ENCODE assay signal across 22 cellular contexts in genomic region chr5:163259495-163259894, GRCh38.
A peak's percentile ranks its signal among the peaks of the same experiment; 100 is the strongest.
DNase-seq lines count a peak whose midpoint lies in the region; ATAC-seq and TF ChIP-seq lines count a peak whose summit lies in the region.
"Had no signal": no experiment of that assay in that cellular context is flagged by ENCODE, and none has a peak within 500 bp of the region (broad histone marks: within the 10 kb centered on the region; RNA-seq: fewer than 3 reads in every experiment).

No MANE protein-coding gene starts in this region.

- no peak overlapping the region for H3K4me3 Mint-ChIP-seq in GM23338
- no peak overlapping the region for H3K4me3 Mint-ChIP-seq in WTC11
- H3K4me3 Mint-ChIP-seq: CD14-positive monocyte; CD4-positive, alpha-beta memory T cell; CD4-positive, CD25-positive, alpha-beta regulatory T cell; CD8-positive, alpha-beta memory T cell had no signal

- TF ChIP-seq CTCF in GM23338 (conservative IDR thresholded peaks at IDR 0.05; ENCODE audit: low read depth in 2 of 2) (peak in 1 of 2 experiments; percentile 15; a peak in 1 of 4 replicates), WTC11 (IDR thresholded peaks at IDR 0.05) (no peak)

- POLR2A ChIA-PET in WTC11 (lab: Charles Lee) = no interaction called here

- H2AFZ ChIP-seq in GM23338 = no peak overlapping the region

- H3K27me3 ChIP-seq in GM23338 (ENCODE audit: insufficient read depth) = no peaks in the 10 kb centered on the region
- H3K27me3 ChIP-seq: BE2C, BLaER1 had no signal

- H4K20me1 ChIP-seq in GM23338 (replicated peaks; ENCODE audit: insufficient read depth) = no peaks in the 10 kb centered on the region
- H4K20me1 ChIP-seq: BLaER1 had no signal

- H3K36me3 ChIP-seq in GM23338 (ENCODE audit: insufficient read depth) = no peaks in the 10 kb centered on the region
- H3K36me3 ChIP-seq: BE2C, BLaER1 had no signal

- H3K4me2 ChIP-seq in GM23338 = no peak overlapping the region
- H3K4me2 ChIP-seq: BLaER1 had no signal

- H3K9me3 Mint-ChIP-seq in GM23338 (no peaks in the 10 kb centered on the region), WTC11 (no peaks in the 10 kb centered on the region)

- peaks cover 2% of the 10 kb centered on the region for H3K9me2 ChIP-seq in GM23338 (ENCODE audit: insufficient read depth)

- DNase-seq in GM23338 (ENCODE audit: low spot score) = peak; percentile 16
- DNase-seq in WTC11 (ENCODE audit: low spot score) = no peak
- DNase-seq in NCI-H187 (lab: John Stamatoyannopoulos, UW) = no peak
- DNase-seq: 8988T; ACHN; BE2C; C1 segment of cervical spinal cord; CD4-positive, alpha-beta memory T cell; CD4-positive, CD25-positive, alpha-beta regulatory T cell; CD8-positive, alpha-beta memory T cell; COR-L47; DMS 273 treated with DMSO at 0.1 percent for 48 hours; DMS153; DMS53; DMS79; DND-41; EL; GDM1 had no signal

- H3K4me1 Mint-ChIP-seq in GM23338 (no peaks in the 10 kb centered on the region), WTC11 (peaks cover 2% of the 10 kb centered on the region; the same call in 1 of the 2 replicates)
- H3K4me1 Mint-ChIP-seq: CD14-positive monocyte; CD4-positive, alpha-beta memory T cell; CD4-positive, CD25-positive, alpha-beta regulatory T cell; CD8-positive, alpha-beta memory T cell had no signal

- H3K4me3 ChIP-seq in GM23338 = no peak overlapping the region
- H3K4me3 ChIP-seq: BLaER1 had no signal

- ATAC-seq in GM23338 (no peak; the same call in 2 of the 3 replicates), WTC11 (peak; percentile 56; the same call in 1 of the 2 replicates), HG03520 (IDR thresholded peaks at IDR 0.05; ENCODE audit: unreplicated experiment) (no peak), GM21528 (IDR thresholded peaks at IDR 0.05; ENCODE audit: low FRiP score, unreplicated experiment) (no peak)

- no peaks in the 10 kb centered on the region for H3F3A ChIP-seq in GM23338 (replicated peaks; ENCODE audit: low read depth)

- H3K4me1 ChIP-seq in GM23338 (ENCODE audit: insufficient read depth) = no peaks in the 10 kb centered on the region
- H3K4me1 ChIP-seq: BE2C, BLaER1 had no signal

- no peaks in the 10 kb centered on the region for H3K27me3 Mint-ChIP-seq in GM23338 (ENCODE audit: insufficient read depth, low read depth, poor library complexity)
- no peaks in the 10 kb centered on the region for H3K27me3 Mint-ChIP-seq in WTC11 (ENCODE audit: low read depth)
- H3K27me3 Mint-ChIP-seq: CD4-positive, alpha-beta memory T cell; CD4-positive, CD25-positive, alpha-beta regulatory T cell; CD8-positive, alpha-beta memory T cell had no signal

- H3K27ac ChIP-seq in GM23338 (ENCODE audit: low read depth) = no peak overlapping the region
- H3K27ac ChIP-seq: BLaER1 had no signal

- CTCF ChIA-PET in WTC11 (lab: Charles Lee) = no interaction called here

- H3K79me2 ChIP-seq in GM23338 (replicated peaks; ENCODE audit: insufficient read depth) = no peaks in the 10 kb centered on the region

- H3K27ac Mint-ChIP-seq in GM23338 (no peak overlapping the region), WTC11 (no peak overlapping the region)
- H3K27ac Mint-ChIP-seq: CD14-positive monocyte; CD4-positive, alpha-beta memory T cell; CD4-positive, CD25-positive, alpha-beta regulatory T cell; CD8-positive, alpha-beta memory T cell had no signal

- H3K36me3 Mint-ChIP-seq in GM23338 (ENCODE audit: low read depth) (no peaks in the 10 kb centered on the region), WTC11 (no peaks in the 10 kb centered on the region)
- H3K36me3 Mint-ChIP-seq: CD14-positive monocyte; CD4-positive, alpha-beta memory T cell; CD4-positive, CD25-positive, alpha-beta regulatory T cell; CD8-positive, alpha-beta memory T cell had no signal

TF ChIP-seq in GM23338, 12 proteins besides CTCF, POLR2A, EP300 and RAD21 (continues in another document):
- TF ChIP-seq ZNF114 (CRISPR knock-in tag; IDR thresholded peaks at IDR 0.05) (no peak), NANOG (IDR thresholded peaks at IDR 0.05; ENCODE audit: borderline replicate concordance) (no peak), JUNB (IDR thresholded peaks at IDR 0.05; ENCODE audit: unreplicated experiment) (no peak), REST (IDR thresholded peaks at IDR 0.05; ENCODE audit: unreplicated experiment) (no peak), CREB1 (CRISPR knock-in tag; IDR thresholded peaks at IDR 0.05; ENCODE audit: low read depth) (no peak)

TF ChIP-seq in WTC11, 78 proteins besides CTCF, POLR2A, EP300 and RAD21:
- TF ChIP-seq IRF2 (CRISPR knock-in tag; IDR thresholded peaks at IDR 0.05; ENCODE audit: borderline replicate concordance, low read depth) (no peak), ELF4 (CRISPR knock-in tag; IDR thresholded peaks at IDR 0.05; ENCODE audit: low read depth) (no peak), OVOL2 (CRISPR knock-in tag; IDR thresholded peaks at IDR 0.05; ENCODE audit: borderline replicate concordance) (no peak), NFYB (CRISPR knock-in tag; conservative IDR thresholded peaks at IDR 0.05; ENCODE audit: low read depth) (no peak), MXD4 (CRISPR knock-in tag; IDR thresholded peaks at IDR 0.05; ENCODE audit: borderline replicate concordance) (no peak), HMGXB4 (CRISPR knock-in tag; IDR thresholded peaks at IDR 0.05) (no peak), IRF1 (CRISPR knock-in tag; IDR thresholded peaks at IDR 0.05) (no peak), ZNF263 (CRISPR knock-in tag; IDR thresholded peaks at IDR 0.05; ENCODE audit: low read depth) (no peak), ZNF512 (CRISPR knock-in tag; IDR thresholded peaks at IDR 0.05; ENCODE audit: borderline replicate concordance) (no peak), GRHL2 (CRISPR knock-in tag; IDR thresholded peaks at IDR 0.05; ENCODE audit: insufficient replicate concordance, severe bottlenecking) (no peak), HMGA2 (CRISPR knock-in tag; IDR thresholded peaks at IDR 0.05) (no peak), FOXJ3 (CRISPR knock-in tag; IDR thresholded peaks at IDR 0.05; ENCODE audit: borderline replicate concordance) (no peak), EMX1 (CRISPR knock-in tag; IDR thresholded peaks at IDR 0.05) (no peak), ZNF219 (CRISPR knock-in tag; IDR thresholded peaks at IDR 0.05; ENCODE audit: borderline replicate concordance) (no peak), ZMAT4 (CRISPR knock-in tag; IDR thresholded peaks at IDR 0.05) (no peak), NFE2L1 (CRISPR knock-in tag; IDR thresholded peaks at IDR 0.05) (no peak)
